Comparison of ENCODE assay signal across 8 cellular contexts in genomic region chr16:2770057-2770780, GRCh38. TPM values are rescaled to one million over a fixed set of nuclear protein-coding genes. Genes with fewer than 3 reads are reported as not detected.
DNase-seq lines count a peak whose midpoint lies in the region; ATAC-seq and TF ChIP-seq lines count a peak whose summit lies in the region.

No MANE protein-coding gene starts in this region.

- ATAC-seq in HG02885 (IDR thresholded peaks at IDR 0.05; ENCODE audit: poor library complexity, unreplicated experiment): no peak

- H3K36me3 ChIP-seq in effector memory CD4-positive, alpha-beta T cell (ENCODE audit: control insufficient read depth, insufficient read depth, low read length): peaks cover 84% of the 10 kb centered on the region

- H3K27ac ChIP-seq in effector memory CD4-positive, alpha-beta T cell (ENCODE audit: insufficient read depth, low read length, poor library complexity, severe bottlenecking): peak overlapping the region; percentile 5

- peak; percentile 28 for TF ChIP-seq CTCF in GM10248 (IDR thresholded peaks at IDR 0.05; ENCODE audit: control extremely low read depth, extremely low read depth, low read depth, missing control alignments)
- TF ChIP-seq CTCF in LNCaP clone FGC (IDR thresholded peaks at IDR 0.05; ENCODE audit: control insufficient read depth, extremely low read depth, insufficient read depth): peak; percentile 24

- intact Hi-C loops in posterior vena cava (cut with DNase I): no loop called here

- POLR2A ChIA-PET in GM10248 (lab: Yijun Ruan, JAX): interaction anchor here (1.0 to 1.6 kb wide), 3 partner anchors 12 to 17 kb away, joined by 3 to 4 read pairs (median 4); no protein-coding TSS in a partner anchor

- CTCF ChIA-PET in GM10248 (lab: Yijun Ruan, JAX): no interaction called here

- no peaks in the 10 kb centered on the region for H3K9me3 ChIP-seq in effector memory CD4-positive, alpha-beta T cell (ENCODE audit: control insufficient read depth, low read length)

- no peaks in the 10 kb centered on the region for H3K27me3 ChIP-seq in effector memory CD4-positive, alpha-beta T cell (replicated peaks; ENCODE audit: control insufficient read depth, insufficient read depth, low read length, poor library complexity, severe bottlenecking)

- H3K4me3 ChIP-seq in LNCaP clone FGC (ENCODE audit: low read depth, low read length): no peak overlapping the region
- no peak overlapping the region for H3K4me3 ChIP-seq in effector memory CD4-positive, alpha-beta T cell (ENCODE audit: insufficient read depth, low read depth, low read length, poor library complexity, severe bottlenecking)

- peaks cover 4% of the 10 kb centered on the region for H3K4me1 ChIP-seq in effector memory CD4-positive, alpha-beta T cell (ENCODE audit: control insufficient read depth, insufficient read depth, low read length, poor library complexity, severe bottlenecking)

- DNase-seq in GM10248 (ENCODE audit: extremely low spot score) (no peak), LNCaP clone FGC (ENCODE audit: low read depth) (no peak), posterior vena cava (ENCODE audit: low spot score) (peak; percentile 78), NCI-H524 (lab: John Stamatoyannopoulos, UW) (no peak), NCI-H446 (lab: John Stamatoyannopoulos, UW) (no peak), NCI-H69 (lab: John Stamatoyannopoulos, UW) (no peak)
- DNase-seq in effector memory CD4-positive, alpha-beta T cell: no peak

RNA-seq across cellular contexts. Expression of gene ELOB, which starts 6.9 kb away (rescaled TPM):
- total RNA-seq in posterior vena cava: 100 to 1,000 TPM; 182 to 196 TPM

RNA-seq across cellular contexts. Expression of gene PRSS33, which starts 17.1 kb away (rescaled TPM):
- total RNA-seq in posterior vena cava: not detected

RNA-seq across cellular contexts. Expression of gene SRRM2, which starts 17.8 kb away (rescaled TPM):
- 100 to 1,000 TPM; 320 to 360 TPM for total RNA-seq in posterior vena cava

RNA-seq across cellular contexts. Expression of gene PRSS41, which starts 28.1 kb away (rescaled TPM):
- not detected for total RNA-seq in posterior vena cava

RNA-seq across cellular contexts. Expression of gene PRSS21, which starts 46.8 kb away (rescaled TPM):
- total RNA-seq in posterior vena cava: not detected
